ENCODE assay signal across 1 cellular context in genomic region chr5:177351392-177352329, GRCh38.
A peak's percentile ranks its signal among the peaks of the same experiment; 100 is the strongest.
TF ChIP-seq lines count a peak whose summit lies in the region.

TSS of gene LMAN2 (minus strand) at chr5:177351668. CDS start at chr5:177351647, 21 bp downstream.

TF ChIP-seq in HepG2, 621 proteins besides CTCF, POLR2A, EP300 and RAD21 (continued from another document and continues in another):
- TF ChIP-seq UBTF (CRISPR knock-in tag; IDR thresholded peaks at IDR 0.05) (peak; percentile 93), ZNF317 (CRISPR knock-in tag; IDR thresholded peaks at IDR 0.05) (no peak), ARNT2 (CRISPR knock-in tag; IDR thresholded peaks at IDR 0.05; ENCODE audit: low read depth) (peak; percentile 83), ZBTB10 (CRISPR knock-in tag; IDR thresholded peaks at IDR 0.05; ENCODE audit: borderline replicate concordance) (0 out of 2 replicates have a peak, but pooled peaks have one; percentile 39), ZBTB4 (CRISPR knock-in tag; IDR thresholded peaks at IDR 0.05; ENCODE audit: borderline replicate concordance) (peak; percentile 73; the same call in 1 of the 2 replicates), HDAC1 (CRISPR knock-in tag; IDR thresholded peaks at IDR 0.05) (peak; percentile 98), ZNF775 (CRISPR knock-in tag; IDR thresholded peaks at IDR 0.05; ENCODE audit: borderline replicate concordance) (no peak), KAT7 (CRISPR knock-in tag; IDR thresholded peaks at IDR 0.05; ENCODE audit: borderline replicate concordance) (peak; percentile 76; the same call in 1 of the 2 replicates), TFE3 (CRISPR knock-in tag; IDR thresholded peaks at IDR 0.05) (0 out of 2 replicates have a peak, but pooled peaks have one; percentile 11), STAT6 (CRISPR knock-in tag; IDR thresholded peaks at IDR 0.05; ENCODE audit: borderline replicate concordance) (no peak), POLR2AphosphoS5 (IDR thresholded peaks at IDR 0.05; ENCODE audit: low read depth, low read length) (peak; percentile 69; the same call in 1 of the 2 replicates), SMARCC2 (IDR thresholded peaks at IDR 0.05) (no peak), ZNF557 (CRISPR knock-in tag; IDR thresholded peaks at IDR 0.05) (no peak), ZNF788 (CRISPR knock-in tag; IDR thresholded peaks at IDR 0.05; ENCODE audit: borderline replicate concordance) (peak; percentile 68; the same call in 1 of the 2 replicates), MBD4 (IDR thresholded peaks at IDR 0.05; ENCODE audit: borderline replicate concordance, low read length) (no peak), ZIK1 (CRISPR knock-in tag; IDR thresholded peaks at IDR 0.05; ENCODE audit: borderline replicate concordance, low read depth) (no peak), TIGD3 (CRISPR knock-in tag; IDR thresholded peaks at IDR 0.05; ENCODE audit: borderline replicate concordance) (no peak), BRF2 (CRISPR knock-in tag; IDR thresholded peaks at IDR 0.05) (peak; percentile 63; the same call in 1 of the 2 replicates), SMAD3 (CRISPR knock-in tag; IDR thresholded peaks at IDR 0.05) (peak; percentile 85; the same call in 1 of the 2 replicates), JARID2 (CRISPR knock-in tag; IDR thresholded peaks at IDR 0.05; ENCODE audit: insufficient replicate concordance) (no peak), ZNF770 (CRISPR knock-in tag; IDR thresholded peaks at IDR 0.05) (peak; percentile 23; the same call in 1 of the 2 replicates), ZNF674 (CRISPR knock-in tag; IDR thresholded peaks at IDR 0.05; ENCODE audit: low read depth) (0 out of 2 replicates have a peak, but pooled peaks have one; percentile 62), ATF5 (CRISPR knock-in tag; IDR thresholded peaks at IDR 0.05; ENCODE audit: low read depth) (no peak), ZNF251 (CRISPR knock-in tag; IDR thresholded peaks at IDR 0.05) (no peak), HNRNPUL1 (IDR thresholded peaks at IDR 0.05; ENCODE audit: low read depth, low read length) (no peak), ZNF513 (CRISPR knock-in tag; conservative IDR thresholded peaks at IDR 0.05) (no peak), NR0B2 (CRISPR knock-in tag; IDR thresholded peaks at IDR 0.05) (no peak), CENPX (CRISPR knock-in tag; IDR thresholded peaks at IDR 0.05) (no peak), LBX2 (CRISPR knock-in tag; IDR thresholded peaks at IDR 0.05; ENCODE audit: borderline replicate concordance) (no peak; the same call in 1 of the 2 replicates)
